1 cellular context compared by ENCODE assay signal in the genomic region with DNA sequence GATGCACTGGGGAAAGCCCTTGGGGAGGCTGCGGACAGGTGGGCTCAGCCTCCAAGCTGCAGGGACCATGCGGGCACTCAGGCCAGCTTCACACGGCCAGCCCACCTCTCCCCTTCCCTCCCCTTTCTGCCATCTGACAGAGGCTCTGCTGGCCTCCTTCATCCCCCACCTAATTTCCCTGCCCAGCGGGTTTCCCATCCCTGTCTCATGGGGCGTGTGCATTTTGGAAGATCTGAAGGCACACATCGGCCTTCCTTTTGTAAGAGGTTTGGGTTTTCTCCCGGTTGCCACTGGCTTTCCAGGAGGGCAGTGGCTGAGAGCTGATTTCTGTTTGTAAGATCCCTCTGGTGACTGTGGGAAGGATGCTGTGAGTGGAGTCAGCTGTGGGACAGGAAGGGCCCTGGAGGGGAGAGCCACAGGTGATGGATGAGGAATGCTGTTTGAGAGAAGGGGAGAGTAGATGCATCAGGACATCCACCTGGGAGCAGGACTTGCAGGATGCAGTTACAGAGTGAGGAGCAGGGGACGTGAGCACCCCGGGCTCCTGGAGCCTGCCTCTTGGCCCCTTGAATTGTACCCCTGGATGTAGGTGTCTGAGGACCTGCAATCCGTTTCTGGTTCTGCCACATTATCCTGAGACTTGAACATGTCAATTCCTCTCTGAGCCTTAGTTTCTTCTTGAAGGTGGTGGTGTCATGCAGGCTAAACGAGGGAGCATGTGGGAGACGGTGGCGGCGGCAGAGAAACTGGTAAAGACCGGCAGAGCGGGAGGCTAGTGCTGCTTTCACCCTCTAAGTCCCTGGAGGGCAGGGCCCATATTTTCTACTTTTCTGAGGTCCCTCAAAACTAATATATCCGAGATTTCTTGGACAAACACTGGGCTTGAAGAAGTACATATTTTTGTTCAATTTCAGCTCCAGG.
TF ChIP-seq lines count a peak whose summit lies in the region.

No MANE protein-coding gene starts in this region.

TF ChIP-seq in HepG2, 621 proteins besides CTCF, POLR2A, EP300 and RAD21 (continued from another document and continues in another):
- TF ChIP-seq SMAD1 (CRISPR knock-in tag; IDR thresholded peaks at IDR 0.05; ENCODE audit: borderline replicate concordance, low read depth) (no peak), MYC (CRISPR knock-in tag; IDR thresholded peaks at IDR 0.05; ENCODE audit: borderline replicate concordance) (no peak), ZNF292 (CRISPR knock-in tag; IDR thresholded peaks at IDR 0.05; ENCODE audit: borderline replicate concordance, low read depth) (0 out of 2 replicates have a peak, but pooled peaks have one; percentile 9), ZNF20 (CRISPR knock-in tag; IDR thresholded peaks at IDR 0.05) (no peak), GTF2F1 (IDR thresholded peaks at IDR 0.05; ENCODE audit: low read length) (no peak), TBL1XR1 (IDR thresholded peaks at IDR 0.05; ENCODE audit: borderline replicate concordance, low read length, partially characterized antibody) (no peak), ZNF790 (CRISPR knock-in tag; IDR thresholded peaks at IDR 0.05; ENCODE audit: borderline replicate concordance) (no peak), FLYWCH1 (CRISPR knock-in tag; IDR thresholded peaks at IDR 0.05) (no peak), NFATC3 (CRISPR knock-in tag; IDR thresholded peaks at IDR 0.05) (no peak), ZNF550 (CRISPR knock-in tag; IDR thresholded peaks at IDR 0.05; ENCODE audit: borderline replicate concordance) (no peak), TBX3 (IDR thresholded peaks at IDR 0.05; ENCODE audit: borderline replicate concordance) (no peak), BHLHE40 (IDR thresholded peaks at IDR 0.05; ENCODE audit: low read length) (no peak), KAT2B (IDR thresholded peaks at IDR 0.05; ENCODE audit: borderline replicate concordance, low read depth, low read length) (no peak), YY1 (IDR thresholded peaks at IDR 0.05; ENCODE audit: insufficient read depth, insufficient replicate concordance, low read depth, low read length) (no peak), ETV5 (CRISPR knock-in tag; IDR thresholded peaks at IDR 0.05; ENCODE audit: borderline replicate concordance) (0 out of 2 replicates have a peak, but pooled peaks have one; percentile 1), ZNF761 (CRISPR knock-in tag; conservative IDR thresholded peaks at IDR 0.05) (no peak), STAG1 (CRISPR knock-in tag; IDR thresholded peaks at IDR 0.05) (no peak)
- TF ChIP-seq, protein P1, sequence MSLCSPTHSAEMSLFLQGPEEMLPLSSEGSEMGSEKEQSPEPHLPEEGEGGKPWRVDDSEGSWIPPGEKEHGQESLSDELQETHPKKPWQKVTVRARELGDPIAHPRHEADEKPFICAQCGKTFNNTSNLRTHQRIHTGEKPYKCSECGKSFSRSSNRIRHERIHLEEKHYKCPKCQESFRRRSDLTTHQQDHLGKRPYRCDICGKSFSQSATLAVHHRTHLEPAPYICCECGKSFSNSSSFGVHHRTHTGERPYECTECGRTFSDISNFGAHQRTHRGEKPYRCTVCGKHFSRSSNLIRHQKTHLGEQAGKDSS (CRISPR knock-in tag; IDR thresholded peaks at IDR 0.05; ENCODE audit: borderline replicate concordance, low read depth) = no peak
- TF ChIP-seq, protein P2, sequence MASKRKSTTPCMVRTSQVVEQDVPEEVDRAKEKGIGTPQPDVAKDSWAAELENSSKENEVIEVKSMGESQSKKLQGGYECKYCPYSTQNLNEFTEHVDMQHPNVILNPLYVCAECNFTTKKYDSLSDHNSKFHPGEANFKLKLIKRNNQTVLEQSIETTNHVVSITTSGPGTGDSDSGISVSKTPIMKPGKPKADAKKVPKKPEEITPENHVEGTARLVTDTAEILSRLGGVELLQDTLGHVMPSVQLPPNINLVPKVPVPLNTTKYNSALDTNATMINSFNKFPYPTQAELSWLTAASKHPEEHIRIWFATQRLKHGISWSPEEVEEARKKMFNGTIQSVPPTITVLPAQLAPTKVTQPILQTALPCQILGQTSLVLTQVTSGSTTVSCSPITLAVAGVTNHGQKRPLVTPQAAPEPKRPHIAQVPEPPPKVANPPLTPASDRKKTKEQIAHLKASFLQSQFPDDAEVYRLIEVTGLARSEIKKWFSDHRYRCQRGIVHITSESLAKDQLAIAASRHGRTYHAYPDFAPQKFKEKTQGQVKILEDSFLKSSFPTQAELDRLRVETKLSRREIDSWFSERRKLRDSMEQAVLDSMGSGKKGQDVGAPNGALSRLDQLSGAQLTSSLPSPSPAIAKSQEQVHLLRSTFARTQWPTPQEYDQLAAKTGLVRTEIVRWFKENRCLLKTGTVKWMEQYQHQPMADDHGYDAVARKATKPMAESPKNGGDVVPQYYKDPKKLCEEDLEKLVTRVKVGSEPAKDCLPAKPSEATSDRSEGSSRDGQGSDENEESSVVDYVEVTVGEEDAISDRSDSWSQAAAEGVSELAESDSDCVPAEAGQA (IDR thresholded peaks at IDR 0.05; ENCODE audit: low read depth) = 0 out of 2 replicates have a peak, but pooled peaks have one; percentile 43
- TF ChIP-seq, protein P2 (CRISPR knock-in tag; IDR thresholded peaks at IDR 0.05; ENCODE audit: borderline replicate concordance) = no peak
- TF ChIP-seq, protein P3, sequence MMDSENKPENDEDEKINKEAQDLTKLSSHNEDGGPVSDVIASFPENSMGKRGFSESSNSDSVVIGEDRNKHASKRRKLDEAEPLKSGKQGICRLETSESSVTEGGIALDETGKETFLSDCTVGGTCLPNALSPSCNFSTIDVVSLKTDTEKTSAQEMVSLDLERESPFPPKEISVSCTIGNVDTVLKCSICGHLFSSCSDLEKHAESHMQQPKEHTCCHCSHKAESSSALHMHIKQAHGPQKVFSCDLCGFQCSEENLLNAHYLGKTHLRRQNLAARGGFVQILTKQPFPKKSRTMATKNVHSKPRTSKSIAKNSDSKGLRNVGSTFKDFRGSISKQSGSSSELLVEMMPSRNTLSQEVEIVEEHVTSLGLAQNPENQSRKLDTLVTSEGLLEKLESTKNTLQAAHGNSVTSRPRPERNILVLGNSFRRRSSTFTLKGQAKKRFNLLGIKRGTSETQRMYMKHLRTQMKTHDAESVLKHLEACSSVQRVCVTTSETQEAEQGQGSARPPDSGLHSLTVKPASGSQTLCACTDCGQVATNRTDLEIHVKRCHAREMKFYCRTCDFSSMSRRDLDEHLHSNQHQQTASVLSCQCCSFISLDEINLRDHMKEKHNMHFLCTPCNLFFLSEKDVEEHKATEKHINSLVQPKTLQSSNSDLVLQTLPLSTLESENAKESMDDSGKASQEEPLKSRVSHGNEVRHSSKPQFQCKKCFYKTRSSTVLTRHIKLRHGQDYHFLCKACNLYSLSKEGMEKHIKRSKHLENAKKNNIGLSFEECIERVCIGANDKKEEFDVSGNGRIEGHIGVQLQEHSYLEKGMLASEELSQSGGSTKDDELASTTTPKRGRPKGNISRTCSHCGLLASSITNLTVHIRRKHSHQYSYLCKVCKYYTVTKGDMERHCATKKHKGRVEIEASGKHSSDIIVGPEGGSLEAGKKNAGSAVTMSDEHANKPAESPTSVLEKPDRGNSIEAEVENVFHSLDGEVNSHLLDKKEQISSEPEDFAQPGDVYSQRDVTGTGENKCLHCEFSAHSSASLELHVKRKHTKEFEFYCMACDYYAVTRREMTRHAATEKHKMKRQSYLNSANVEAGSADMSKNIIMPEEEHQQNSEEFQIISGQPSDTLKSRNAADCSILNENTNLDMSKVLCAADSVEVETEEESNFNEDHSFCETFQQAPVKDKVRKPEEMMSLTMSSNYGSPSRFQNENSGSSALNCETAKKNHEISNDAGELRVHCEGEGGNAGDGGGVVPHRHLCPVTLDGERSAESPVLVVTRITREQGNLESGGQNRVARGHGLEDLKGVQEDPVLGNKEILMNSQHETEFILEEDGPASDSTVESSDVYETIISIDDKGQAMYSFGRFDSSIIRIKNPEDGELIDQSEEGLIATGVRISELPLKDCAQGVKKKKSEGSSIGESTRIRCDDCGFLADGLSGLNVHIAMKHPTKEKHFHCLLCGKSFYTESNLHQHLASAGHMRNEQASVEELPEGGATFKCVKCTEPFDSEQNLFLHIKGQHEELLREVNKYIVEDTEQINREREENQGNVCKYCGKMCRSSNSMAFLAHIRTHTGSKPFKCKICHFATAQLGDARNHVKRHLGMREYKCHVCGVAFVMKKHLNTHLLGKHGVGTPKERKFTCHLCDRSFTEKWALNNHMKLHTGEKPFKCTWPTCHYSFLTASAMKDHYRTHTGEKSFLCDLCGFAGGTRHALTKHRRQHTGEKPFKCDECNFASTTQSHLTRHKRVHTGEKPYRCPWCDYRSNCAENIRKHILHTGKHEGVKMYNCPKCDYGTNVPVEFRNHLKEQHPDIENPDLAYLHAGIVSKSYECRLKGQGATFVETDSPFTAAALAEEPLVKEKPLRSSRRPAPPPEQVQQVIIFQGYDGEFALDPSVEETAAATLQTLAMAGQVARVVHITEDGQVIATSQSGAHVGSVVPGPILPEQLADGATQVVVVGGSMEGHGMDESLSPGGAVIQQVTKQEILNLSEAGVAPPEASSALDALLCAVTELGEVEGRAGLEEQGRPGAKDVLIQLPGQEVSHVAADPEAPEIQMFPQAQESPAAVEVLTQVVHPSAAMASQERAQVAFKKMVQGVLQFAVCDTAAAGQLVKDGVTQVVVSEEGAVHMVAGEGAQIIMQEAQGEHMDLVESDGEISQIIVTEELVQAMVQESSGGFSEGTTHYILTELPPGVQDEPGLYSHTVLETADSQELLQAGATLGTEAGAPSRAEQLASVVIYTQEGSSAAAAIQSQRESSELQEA (CRISPR knock-in tag; IDR thresholded peaks at IDR 0.05; ENCODE audit: not compliant biosample characterization) = no peak
- TF ChIP-seq, protein P4, sequence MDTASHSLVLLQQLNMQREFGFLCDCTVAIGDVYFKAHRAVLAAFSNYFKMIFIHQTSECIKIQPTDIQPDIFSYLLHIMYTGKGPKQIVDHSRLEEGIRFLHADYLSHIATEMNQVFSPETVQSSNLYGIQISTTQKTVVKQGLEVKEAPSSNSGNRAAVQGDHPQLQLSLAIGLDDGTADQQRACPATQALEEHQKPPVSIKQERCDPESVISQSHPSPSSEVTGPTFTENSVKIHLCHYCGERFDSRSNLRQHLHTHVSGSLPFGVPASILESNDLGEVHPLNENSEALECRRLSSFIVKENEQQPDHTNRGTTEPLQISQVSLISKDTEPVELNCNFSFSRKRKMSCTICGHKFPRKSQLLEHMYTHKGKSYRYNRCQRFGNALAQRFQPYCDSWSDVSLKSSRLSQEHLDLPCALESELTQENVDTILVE (CRISPR knock-in tag; IDR thresholded peaks at IDR 0.05) = no peak
- TF ChIP-seq, protein P5, sequence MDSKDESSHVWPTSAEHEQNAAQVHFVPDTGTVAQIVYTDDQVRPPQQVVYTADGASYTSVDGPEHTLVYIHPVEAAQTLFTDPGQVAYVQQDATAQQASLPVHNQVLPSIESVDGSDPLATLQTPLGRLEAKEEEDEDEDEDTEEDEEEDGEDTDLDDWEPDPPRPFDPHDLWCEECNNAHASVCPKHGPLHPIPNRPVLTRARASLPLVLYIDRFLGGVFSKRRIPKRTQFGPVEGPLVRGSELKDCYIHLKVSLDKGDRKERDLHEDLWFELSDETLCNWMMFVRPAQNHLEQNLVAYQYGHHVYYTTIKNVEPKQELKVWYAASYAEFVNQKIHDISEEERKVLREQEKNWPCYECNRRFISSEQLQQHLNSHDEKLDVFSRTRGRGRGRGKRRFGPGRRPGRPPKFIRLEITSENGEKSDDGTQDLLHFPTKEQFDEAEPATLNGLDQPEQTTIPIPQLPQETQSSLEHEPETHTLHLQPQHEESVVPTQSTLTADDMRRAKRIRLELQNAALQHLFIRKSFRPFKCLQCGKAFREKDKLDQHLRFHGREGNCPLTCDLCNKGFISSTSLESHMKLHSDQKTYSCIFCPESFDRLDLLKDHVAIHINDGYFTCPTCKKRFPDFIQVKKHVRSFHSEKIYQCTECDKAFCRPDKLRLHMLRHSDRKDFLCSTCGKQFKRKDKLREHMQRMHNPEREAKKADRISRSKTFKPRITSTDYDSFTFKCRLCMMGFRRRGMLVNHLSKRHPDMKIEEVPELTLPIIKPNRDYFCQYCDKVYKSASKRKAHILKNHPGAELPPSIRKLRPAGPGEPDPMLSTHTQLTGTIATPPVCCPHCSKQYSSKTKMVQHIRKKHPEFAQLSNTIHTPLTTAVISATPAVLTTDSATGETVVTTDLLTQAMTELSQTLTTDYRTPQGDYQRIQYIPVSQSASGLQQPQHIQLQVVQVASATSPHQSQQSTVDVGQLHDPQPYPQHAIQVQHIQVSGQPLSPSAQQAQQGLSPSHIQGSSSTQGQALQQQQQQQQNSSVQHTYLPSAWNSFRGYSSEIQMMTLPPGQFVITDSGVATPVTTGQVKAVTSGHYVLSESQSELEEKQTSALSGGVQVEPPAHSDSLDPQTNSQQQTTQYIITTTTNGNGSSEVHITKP (CRISPR knock-in tag; IDR thresholded peaks at IDR 0.05; ENCODE audit: low read depth) = no peak
- TF ChIP-seq, protein P6, sequence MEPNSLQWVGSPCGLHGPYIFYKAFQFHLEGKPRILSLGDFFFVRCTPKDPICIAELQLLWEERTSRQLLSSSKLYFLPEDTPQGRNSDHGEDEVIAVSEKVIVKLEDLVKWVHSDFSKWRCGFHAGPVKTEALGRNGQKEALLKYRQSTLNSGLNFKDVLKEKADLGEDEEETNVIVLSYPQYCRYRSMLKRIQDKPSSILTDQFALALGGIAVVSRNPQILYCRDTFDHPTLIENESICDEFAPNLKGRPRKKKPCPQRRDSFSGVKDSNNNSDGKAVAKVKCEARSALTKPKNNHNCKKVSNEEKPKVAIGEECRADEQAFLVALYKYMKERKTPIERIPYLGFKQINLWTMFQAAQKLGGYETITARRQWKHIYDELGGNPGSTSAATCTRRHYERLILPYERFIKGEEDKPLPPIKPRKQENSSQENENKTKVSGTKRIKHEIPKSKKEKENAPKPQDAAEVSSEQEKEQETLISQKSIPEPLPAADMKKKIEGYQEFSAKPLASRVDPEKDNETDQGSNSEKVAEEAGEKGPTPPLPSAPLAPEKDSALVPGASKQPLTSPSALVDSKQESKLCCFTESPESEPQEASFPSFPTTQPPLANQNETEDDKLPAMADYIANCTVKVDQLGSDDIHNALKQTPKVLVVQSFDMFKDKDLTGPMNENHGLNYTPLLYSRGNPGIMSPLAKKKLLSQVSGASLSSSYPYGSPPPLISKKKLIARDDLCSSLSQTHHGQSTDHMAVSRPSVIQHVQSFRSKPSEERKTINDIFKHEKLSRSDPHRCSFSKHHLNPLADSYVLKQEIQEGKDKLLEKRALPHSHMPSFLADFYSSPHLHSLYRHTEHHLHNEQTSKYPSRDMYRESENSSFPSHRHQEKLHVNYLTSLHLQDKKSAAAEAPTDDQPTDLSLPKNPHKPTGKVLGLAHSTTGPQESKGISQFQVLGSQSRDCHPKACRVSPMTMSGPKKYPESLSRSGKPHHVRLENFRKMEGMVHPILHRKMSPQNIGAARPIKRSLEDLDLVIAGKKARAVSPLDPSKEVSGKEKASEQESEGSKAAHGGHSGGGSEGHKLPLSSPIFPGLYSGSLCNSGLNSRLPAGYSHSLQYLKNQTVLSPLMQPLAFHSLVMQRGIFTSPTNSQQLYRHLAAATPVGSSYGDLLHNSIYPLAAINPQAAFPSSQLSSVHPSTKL (CRISPR knock-in tag; IDR thresholded peaks at IDR 0.05) = no peak
